Comparison of ENCODE assay signal across 19 cellular contexts in the genomic region with DNA sequence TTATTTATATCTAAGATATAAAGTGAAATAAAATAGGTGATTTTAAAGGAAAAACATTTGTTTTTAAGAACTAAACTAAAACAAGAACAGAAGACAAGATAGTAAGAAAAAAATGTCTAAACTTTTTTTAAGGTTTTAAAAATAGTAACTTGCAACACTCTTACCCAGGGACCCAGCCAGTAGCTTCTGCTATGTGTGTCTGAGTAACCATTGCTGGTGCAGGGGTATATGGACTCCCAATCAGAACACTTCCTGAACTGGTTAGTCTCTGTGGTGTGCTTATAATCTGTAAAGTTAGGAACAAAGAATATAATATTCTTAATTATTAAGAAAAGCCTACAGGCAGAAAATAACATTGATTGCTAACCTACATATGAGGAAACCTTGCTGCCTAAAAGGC.
"Had no signal": no experiment of that assay in that cellular context is flagged by ENCODE, and none has a peak within 500 bp of the region (broad histone marks: within the 10 kb centered on the region; RNA-seq: fewer than 3 reads in every experiment).

No MANE protein-coding gene starts in this region.

- ATAC-seq: activated CD4-positive, CD25-positive, alpha-beta regulatory T cell treated with anti-CD3 and anti-CD28 coated beads, Interleukin-2, amount 50 U/mL, for 24 hours; left lung; naive thymus-derived CD4-positive, alpha-beta T cell; pancreas; stimulated activated naive B cell treated with anti-CD40 and anti-IgM and Interleukin-4, amounts not matched to agents 10 μg/mL and 1 μg/mL and 100 μg/mL, for 72 hours; upper lobe of right lung had no signal

- DNase-seq: activated CD4-positive, alpha-beta memory T cell treated with anti-CD3 and anti-CD28 coated beads, Interleukin-2, amount 10 ng/mL, durations not matched to agents 7 days and 5 days; activated CD4-positive, alpha-beta T cell treated with anti-CD3 and anti-CD28 coated beads, Interleukin-2, amount 10 ng/mL, durations not matched to agents 24 days and 14 days; activated T-cell treated with anti-CD3 and anti-CD28 coated beads, Interleukin-2, amount 50 U/mL, for 48 hours; effector CD4-positive, alpha-beta T cell; esophagus squamous epithelium; foreskin melanocyte; left lung; mammary epithelial cell; naive thymus-derived CD4-positive, alpha-beta T cell; nucleus accumbens; pancreas; psoas muscle; stimulated activated CD4-positive, alpha-beta T cell treated with anti-CD3 and anti-CD28 coated beads, Interleukin-15, amount 100 ng/mL, for 24 hours; stimulated activated CD4-positive, alpha-beta T cell treated with anti-CD3 and anti-CD28 coated beads, Interleukin-2, amount 100 ng/mL, for 24 hours; stimulated activated naive B cell treated with anti-CD40 and anti-IgM and Interleukin-4, amounts not matched to agents 10 μg/mL and 1 μg/mL and 100 μg/mL, for 72 hours; stomach; thyroid gland; upper lobe of right lung had no signal
